22 cellular contexts compared by ENCODE assay signal in the genomic region with DNA sequence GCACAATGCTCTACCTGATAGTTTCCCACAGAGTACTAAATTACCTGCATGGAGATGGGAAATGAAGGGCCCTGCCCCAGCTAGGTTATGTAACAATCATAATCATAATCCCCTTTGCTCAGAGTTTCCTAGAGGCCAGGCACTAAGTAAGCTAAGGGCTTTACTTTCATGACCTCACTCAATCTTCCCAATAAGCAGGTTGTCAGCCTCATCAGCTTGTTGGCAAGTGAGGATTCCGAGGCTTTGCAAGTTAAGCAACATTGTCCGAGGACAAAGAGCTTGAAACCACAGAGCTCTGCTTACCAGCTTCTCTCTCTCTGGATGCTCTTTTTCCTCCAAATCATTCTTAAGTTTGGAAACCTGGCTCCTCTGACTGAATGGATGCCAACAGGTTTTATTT.
"Had no signal": no experiment of that assay in that cellular context is flagged by ENCODE, and none has a peak within 500 bp of the region (broad histone marks: within the 10 kb centered on the region; RNA-seq: fewer than 3 reads in every experiment).

No MANE protein-coding gene starts in this region.

- H3K4me1 ChIP-seq: left lung, tibial nerve had no signal

- H3K9me3 Mint-ChIP-seq: activated CD4-positive, alpha-beta memory T cell treated with anti-CD3 and anti-CD28 coated beads for 36 hours; activated naive CD8-positive, alpha-beta T cell treated with anti-CD3 and anti-CD28 coated beads, Interleukin-2, amount 50 U/mL, for 24 hours; activated T-helper 2 cell treated with anti-CD3 and anti-CD28 coated beads, Interferon-gamma antibody, Interleukin-2, Interleukin-4, amounts not matched to agents 10 μg/mL and 5 μg/mL and 100 μg/mL, durations not matched to agents 14 hours and 24 hours and 36 hours; nephron progenitor cell; WTC11 had no signal

- H3K4me3 ChIP-seq: left lung, tibial nerve had no signal

- DNase-seq: activated CD4-positive, alpha-beta memory T cell treated with anti-CD3 and anti-CD28 coated beads for 36 hours; activated CD4-positive, alpha-beta T cell treated with anti-CD3 and anti-CD28 coated beads for 36 hours; activated naive CD4-positive, alpha-beta T cell treated with Interleukin-2 at 50 U/mL for 16 hours; activated naive CD8-positive, alpha-beta T cell treated with anti-CD3 and anti-CD28 coated beads, Interleukin-2, amount 50 U/mL, for 24 hours; activated T-cell treated with anti-CD3 and anti-CD28 coated beads, Interleukin-2, amount 50 U/mL, for 1 hour; dermis blood vessel endothelial cell; effector memory CD4-positive, alpha-beta T cell; foreskin melanocyte; glutamatergic neuron; hypothalamus; kidney; left lung; nephron progenitor cell; occipital lobe; stimulated activated CD4-positive, alpha-beta T cell treated with anti-CD3 and anti-CD28 coated beads, Interleukin-12 subunit alpha, Interleukin-12 subunit beta, amount 100 ng/mL, for 4 hours; stimulated activated CD4-positive, alpha-beta T cell treated with anti-CD3 and anti-CD28 coated beads, Interleukin-2, amount 100 ng/mL, for 24 hours; stimulated activated naive CD8-positive, alpha-beta T cell treated with anti-CD3 and anti-CD28 coated beads, Interleukin-15, Interleukin-2, amounts not matched to agents 100 U/mL and 50 U/mL, for 24 hours; substantia nigra; T-helper 17 cell had no signal

- H3K36me3 Mint-ChIP-seq: activated CD4-positive, alpha-beta memory T cell treated with anti-CD3 and anti-CD28 coated beads for 36 hours; WTC11 had no signal

- H3K9me3 ChIP-seq: left lung, tibial nerve had no signal

- H3K36me3 ChIP-seq: left lung, tibial nerve had no signal

- H3K27ac Mint-ChIP-seq: activated CD4-positive, alpha-beta memory T cell treated with anti-CD3 and anti-CD28 coated beads for 36 hours; activated CD4-positive, alpha-beta T cell treated with anti-CD3 and anti-CD28 coated beads for 36 hours; activated naive CD8-positive, alpha-beta T cell treated with anti-CD3 and anti-CD28 coated beads, Interleukin-2, amount 50 U/mL, for 24 hours; activated T-helper 2 cell treated with anti-CD3 and anti-CD28 coated beads, Interferon-gamma antibody, Interleukin-2, Interleukin-4, amounts not matched to agents 10 μg/mL and 5 μg/mL and 100 μg/mL, durations not matched to agents 14 hours and 24 hours and 36 hours; nephron progenitor cell; T-helper 17 cell; WTC11 had no signal

- H3K4me3 Mint-ChIP-seq: activated CD4-positive, alpha-beta memory T cell treated with anti-CD3 and anti-CD28 coated beads for 36 hours; activated CD4-positive, alpha-beta T cell treated with anti-CD3 and anti-CD28 coated beads for 36 hours; activated naive CD8-positive, alpha-beta T cell treated with anti-CD3 and anti-CD28 coated beads, Interleukin-2, amount 50 U/mL, for 24 hours; nephron progenitor cell; T-helper 17 cell; WTC11 had no signal

- H3K27me3 Mint-ChIP-seq: activated CD4-positive, alpha-beta memory T cell treated with anti-CD3 and anti-CD28 coated beads for 36 hours; activated CD4-positive, alpha-beta T cell treated with anti-CD3 and anti-CD28 coated beads for 36 hours; activated naive CD8-positive, alpha-beta T cell treated with anti-CD3 and anti-CD28 coated beads, Interleukin-2, amount 50 U/mL, for 24 hours had no signal

- H3K27me3 ChIP-seq: left lung, tibial nerve had no signal

- ATAC-seq: activated CD4-positive, alpha-beta T cell treated with anti-CD3 and anti-CD28 coated beads for 36 hours; activated naive CD8-positive, alpha-beta T cell treated with anti-CD3 and anti-CD28 coated beads, Interleukin-2, amount 50 U/mL, for 24 hours; left lung; stimulated activated naive CD8-positive, alpha-beta T cell treated with anti-CD3 and anti-CD28 coated beads, Interleukin-15, Interleukin-2, amounts not matched to agents 100 U/mL and 50 U/mL, for 24 hours; T-helper 17 cell; WTC11 had no signal

- H3K27ac ChIP-seq: left lung, tibial nerve had no signal

- H3K4me1 Mint-ChIP-seq: nephron progenitor cell had no signal
